Comparison of ENCODE assay signal across 8 cellular contexts in the genomic region with DNA sequence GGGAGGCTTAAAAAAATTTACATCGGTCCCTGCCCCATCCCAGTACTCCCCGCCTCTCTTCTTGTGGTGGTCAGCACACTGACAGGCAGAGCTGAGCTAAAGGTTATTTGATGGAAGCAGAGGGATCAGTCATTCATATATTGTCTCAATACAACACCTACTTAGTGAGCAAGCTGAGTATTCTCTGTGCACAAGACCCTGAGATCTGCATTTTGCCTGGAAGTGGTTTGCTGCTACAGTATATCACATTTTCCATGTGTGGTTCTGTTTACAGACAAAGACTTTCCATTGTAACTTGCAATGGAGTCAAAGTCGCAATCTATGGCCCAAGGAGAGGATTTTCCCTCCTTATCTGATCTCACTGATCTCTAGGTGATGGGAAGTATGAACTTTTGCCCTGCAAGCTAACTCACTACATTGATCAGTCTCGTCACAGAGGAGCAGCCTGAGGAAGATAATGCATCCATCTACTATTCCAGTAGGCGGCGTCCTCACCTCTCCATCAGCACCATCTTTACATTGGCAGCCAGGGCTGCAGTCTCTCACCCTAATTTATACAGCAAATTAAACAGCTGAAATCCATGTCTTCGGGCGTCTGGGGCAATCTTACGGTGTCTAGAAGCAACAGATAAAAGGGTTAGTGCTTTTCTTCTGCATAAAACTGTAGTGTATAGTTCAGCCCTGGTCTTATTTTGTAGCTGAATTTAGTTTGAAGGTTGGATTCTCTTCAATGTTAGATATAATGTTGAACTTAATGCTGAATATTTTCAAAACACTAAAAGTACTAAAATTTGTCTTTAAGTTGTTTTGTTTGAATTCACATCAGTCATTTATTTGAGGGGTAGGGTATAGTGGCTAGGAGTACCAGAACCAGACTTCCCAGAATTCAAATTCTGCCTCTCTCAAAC. TPM values are rescaled to one million over a fixed set of nuclear protein-coding genes. Genes with fewer than 3 reads are reported as not detected.
DNase-seq lines count a peak whose midpoint lies in the region; ATAC-seq, FAIRE-seq and TF ChIP-seq lines count a peak whose summit lies in the region.

No MANE protein-coding gene starts in this region.

- WGBS in mammary epithelial cell (ENCODE audit: low coverage, missing lambda C conversion rate) = 25% methylated on average over 9 of the region's 9 CpGs
- 23% methylated on average over 9 of the region's 9 CpGs for WGBS in right lobe of liver (ENCODE audit: insufficient coverage, low coverage, low lambda C conversion rate, missing lambda C conversion rate)

- ATAC-seq in GM18505 (IDR thresholded peaks at IDR 0.05; ENCODE audit: unreplicated experiment) = peak; percentile 44
- ATAC-seq in HG02973 (IDR thresholded peaks at IDR 0.05; ENCODE audit: unreplicated experiment) = peak; percentile 52
- peak; percentile 82 to 87 (median 84) for ATAC-seq in right lobe of liver

- intact Hi-C loops in mammary epithelial cell (cut with micrococcal nuclease) = loop anchor here (1.0 to 5.0 kb wide), 4 partner anchors 94 to 332 kb away; no protein-coding TSS in a partner anchor
- intact Hi-C loops in right lobe of liver (cut with DNase I) = loop anchor here in 1 of 2 donors (10.0 kb wide), 1 partner anchor 331 kb away; no protein-coding TSS in a partner anchor

- H3K36me3 ChIP-seq in mammary epithelial cell (ENCODE audit: insufficient read depth, low read length) (no peaks in the 10 kb centered on the region), right lobe of liver (no peaks in the 10 kb centered on the region)

- no TSS peak for BruUV-seq in mammary epithelial cell (replicated peaks; lab: Mats Ljungman, UMichigan)

- peak; percentile 93 to 97 for TF ChIP-seq CTCF in mammary epithelial cell (conservative IDR thresholded peaks at IDR 0.05 in 1 of 2, IDR thresholded peaks at IDR 0.05 in 1 of 2; ENCODE audit: extremely low read depth in 1 of 2, insufficient read depth in 1 of 2, low read depth in 1 of 2, low read length in 2 of 2)
- TF ChIP-seq CTCF in right lobe of liver (IDR thresholded peaks at IDR 0.05) = peak; percentile 65 to 83 (median 78)

- peaks cover 5% of the 10 kb centered on the region for H3K4me1 ChIP-seq in mammary epithelial cell (ENCODE audit: insufficient read depth, low read length)
- no peaks in the 10 kb centered on the region for H3K4me1 ChIP-seq in right lobe of liver

- dilution Hi-C loops in mammary epithelial cell (cut with HindIII; ENCODE audit: low sequenced_read_pairs) = no loop called here

- DNase-seq in AG08395 (ENCODE audit: low spot score) (peak; percentile 75), NCI-H1694 (lab: John Stamatoyannopoulos, UW) (peak; percentile 67), mammary epithelial cell (peak; percentile 45), right lobe of liver (peak in 1 of 3 donors; percentile 56)
- DNase-seq in stimulated activated CD8-positive, alpha-beta memory T cell treated with anti-CD3 and anti-CD28 coated beads, Interleukin-4, amount 100 ng/mL, for 48 hours = peak; percentile 72

- no peak for TF ChIP-seq POLR2A in GM18505 (IDR thresholded peaks at IDR 0.05; ENCODE audit: borderline replicate concordance, extremely low read depth, insufficient read depth, insufficient read length)
- no peak for TF ChIP-seq POLR2A in right lobe of liver (IDR thresholded peaks at IDR 0.05)

- no peak overlapping the region for H3K9ac ChIP-seq in mammary epithelial cell (ENCODE audit: insufficient read depth, low read length)

- H3K27ac ChIP-seq in mammary epithelial cell (ENCODE audit: insufficient read depth, low read depth, low read length) = no peak overlapping the region
- H3K27ac ChIP-seq in right lobe of liver = no peak overlapping the region

- H3K9me3 ChIP-seq in mammary epithelial cell (replicated peaks; ENCODE audit: insufficient read depth, low read length) (no peaks in the 10 kb centered on the region), right lobe of liver (no peaks in the 10 kb centered on the region)

- CTCF ChIA-PET in mammary epithelial cell (lab: Charles Lee; ENCODE audit: low non-redundant PET) = no interaction called here

- no peaks in the 10 kb centered on the region for H3K79me2 ChIP-seq in mammary epithelial cell (ENCODE audit: insufficient read depth, low read length)

- H3K4me3 ChIP-seq in mammary epithelial cell (replicated peaks in 1 of 3; ENCODE audit: insufficient read depth in 1 of 3, low read depth in 2 of 3, low read length in 3 of 3) (no peak overlapping the region), right lobe of liver (no peak overlapping the region)

- H3K27me3 ChIP-seq in mammary epithelial cell (ENCODE audit: insufficient read depth, low read length) (no peaks in the 10 kb centered on the region), right lobe of liver (no peaks in the 10 kb centered on the region)

- FAIRE-seq in TTC549 (lab: Jason Lieb, UNC) = peak; percentile 80

- no peak overlapping the region for H2AFZ ChIP-seq in mammary epithelial cell (ENCODE audit: low read depth, low read length)

- in situ Hi-C loops in mammary epithelial cell (cut with MboI; ENCODE audit: low sequenced_read_pairs in 2 of 2) = loop anchor here (10.0 kb wide), 2 partner anchors 151 to 331 kb away; no protein-coding TSS in a partner anchor

- H4K20me1 ChIP-seq in mammary epithelial cell (ENCODE audit: insufficient read depth, low read length) = no peaks in the 10 kb centered on the region

- H3K4me2 ChIP-seq in mammary epithelial cell (ENCODE audit: insufficient read depth, low read depth, low read length) = no peak overlapping the region

RNA-seq across cellular contexts. Expression of a gene that starts 3.2 kb away (rescaled TPM):
- 1 to 10 TPM; 2.2 to 9.0 TPM for total RNA-seq in mammary epithelial cell
- polyA plus RNA-seq in mammary epithelial cell = 1.7 TPM
- 2.5 TPM for polyA minus RNA-seq in mammary epithelial cell
- 1 to 10 TPM in 5 of 6 experiments, under 1 TPM in 1; 0.59 to 3.6 (median 1.6) TPM for total RNA-seq in right lobe of liver
